Comparison of ENCODE assay signal across 1 cellular context in the genomic region with DNA sequence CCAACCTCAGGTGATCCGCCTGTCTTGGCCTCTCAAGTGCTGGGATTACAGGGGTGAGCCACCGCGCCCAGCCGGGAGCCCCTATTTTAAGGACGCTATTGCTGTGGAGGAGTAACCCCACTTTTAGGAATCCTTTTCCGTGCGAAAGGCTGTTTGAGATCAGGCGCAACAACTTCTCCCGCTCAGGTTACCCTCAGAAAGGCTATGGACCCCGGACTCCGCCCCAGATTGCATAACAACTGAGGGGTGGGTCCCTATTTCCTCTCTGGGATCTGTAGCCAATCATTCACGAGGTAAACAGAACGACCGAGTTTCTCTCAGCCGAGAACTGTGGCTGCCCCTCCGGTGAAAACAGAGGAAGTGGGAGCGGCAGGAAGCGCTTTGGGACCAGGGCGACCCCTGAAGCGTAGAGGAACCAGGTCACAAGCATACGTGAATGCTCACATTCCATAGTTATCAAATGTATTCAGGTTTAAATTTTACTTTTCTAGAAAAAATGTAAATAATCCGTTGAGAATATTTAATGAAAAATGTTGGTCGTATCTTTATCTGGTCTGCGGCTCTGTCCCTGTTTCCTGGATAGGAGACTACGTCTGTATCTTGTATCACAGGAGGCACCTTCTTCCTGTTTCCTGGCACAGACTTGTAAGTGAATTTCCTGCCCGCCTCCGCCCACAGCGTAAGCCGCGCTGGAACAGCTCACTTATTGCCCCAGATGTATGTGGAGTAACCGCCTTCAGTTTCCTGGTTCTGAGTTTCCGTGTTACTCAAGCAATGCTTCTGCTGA.
A peak's percentile ranks its signal among the peaks of the same experiment; 100 is the strongest.
TF ChIP-seq lines count a peak whose summit lies in the region.

No MANE protein-coding gene starts in this region.

TF ChIP-seq in GM12878, 131 proteins besides CTCF, POLR2A, EP300 and RAD21 (continues in another document):
- TF ChIP-seq CEBPB (IDR thresholded peaks at IDR 0.05; ENCODE audit: borderline replicate concordance in 1 of 2, low read depth in 2 of 2, low read length in 2 of 2): peak in 1 of 2 experiments; percentile 98; a peak in 2 of 4 replicates
- TF ChIP-seq TAF1 (IDR thresholded peaks at IDR 0.05; ENCODE audit: borderline replicate concordance, low read depth, low read length): peak; percentile 19; the same call in 1 of the 2 replicates
- peak; percentile 76 for TF ChIP-seq RUNX3 (IDR thresholded peaks at IDR 0.05; ENCODE audit: low read length)
- TF ChIP-seq SPI1 (IDR thresholded peaks at IDR 0.05; ENCODE audit: borderline replicate concordance, insufficient read depth, low read depth, low read length): peak; percentile 89
- TF ChIP-seq WRNIP1 (IDR thresholded peaks at IDR 0.05; ENCODE audit: borderline replicate concordance, low read depth, low read length): no peak
- TF ChIP-seq MEF2A (IDR thresholded peaks at IDR 0.05; ENCODE audit: insufficient read depth, low read depth, low read length): peak; percentile 74; the same call in 1 of the 2 replicates
- TF ChIP-seq IKZF1 (conservative IDR thresholded peaks at IDR 0.05): peak; percentile 93
- peak; percentile 88 for TF ChIP-seq EED (IDR thresholded peaks at IDR 0.05; ENCODE audit: low read depth)
- TF ChIP-seq RELB (IDR thresholded peaks at IDR 0.05; ENCODE audit: low read depth): peak; percentile 86
- TF ChIP-seq ETV6 (conservative IDR thresholded peaks at IDR 0.05 in 1 of 2, IDR thresholded peaks at IDR 0.05 in 1 of 2; ENCODE audit: borderline replicate concordance in 1 of 2, low read depth in 1 of 2): peak in 1 of 2 experiments; percentile 98; a peak in 2 of 4 replicates
- TF ChIP-seq BACH1 (IDR thresholded peaks at IDR 0.05; ENCODE audit: borderline replicate concordance): peak; percentile 21; the same call in 1 of the 2 replicates
- TF ChIP-seq ZNF384 (IDR thresholded peaks at IDR 0.05; ENCODE audit: borderline replicate concordance, low read depth, low read length): peak; percentile 88
- no peak for TF ChIP-seq SP1 (IDR thresholded peaks at IDR 0.05; ENCODE audit: low read depth, low read length)
- TF ChIP-seq, protein P1, sequence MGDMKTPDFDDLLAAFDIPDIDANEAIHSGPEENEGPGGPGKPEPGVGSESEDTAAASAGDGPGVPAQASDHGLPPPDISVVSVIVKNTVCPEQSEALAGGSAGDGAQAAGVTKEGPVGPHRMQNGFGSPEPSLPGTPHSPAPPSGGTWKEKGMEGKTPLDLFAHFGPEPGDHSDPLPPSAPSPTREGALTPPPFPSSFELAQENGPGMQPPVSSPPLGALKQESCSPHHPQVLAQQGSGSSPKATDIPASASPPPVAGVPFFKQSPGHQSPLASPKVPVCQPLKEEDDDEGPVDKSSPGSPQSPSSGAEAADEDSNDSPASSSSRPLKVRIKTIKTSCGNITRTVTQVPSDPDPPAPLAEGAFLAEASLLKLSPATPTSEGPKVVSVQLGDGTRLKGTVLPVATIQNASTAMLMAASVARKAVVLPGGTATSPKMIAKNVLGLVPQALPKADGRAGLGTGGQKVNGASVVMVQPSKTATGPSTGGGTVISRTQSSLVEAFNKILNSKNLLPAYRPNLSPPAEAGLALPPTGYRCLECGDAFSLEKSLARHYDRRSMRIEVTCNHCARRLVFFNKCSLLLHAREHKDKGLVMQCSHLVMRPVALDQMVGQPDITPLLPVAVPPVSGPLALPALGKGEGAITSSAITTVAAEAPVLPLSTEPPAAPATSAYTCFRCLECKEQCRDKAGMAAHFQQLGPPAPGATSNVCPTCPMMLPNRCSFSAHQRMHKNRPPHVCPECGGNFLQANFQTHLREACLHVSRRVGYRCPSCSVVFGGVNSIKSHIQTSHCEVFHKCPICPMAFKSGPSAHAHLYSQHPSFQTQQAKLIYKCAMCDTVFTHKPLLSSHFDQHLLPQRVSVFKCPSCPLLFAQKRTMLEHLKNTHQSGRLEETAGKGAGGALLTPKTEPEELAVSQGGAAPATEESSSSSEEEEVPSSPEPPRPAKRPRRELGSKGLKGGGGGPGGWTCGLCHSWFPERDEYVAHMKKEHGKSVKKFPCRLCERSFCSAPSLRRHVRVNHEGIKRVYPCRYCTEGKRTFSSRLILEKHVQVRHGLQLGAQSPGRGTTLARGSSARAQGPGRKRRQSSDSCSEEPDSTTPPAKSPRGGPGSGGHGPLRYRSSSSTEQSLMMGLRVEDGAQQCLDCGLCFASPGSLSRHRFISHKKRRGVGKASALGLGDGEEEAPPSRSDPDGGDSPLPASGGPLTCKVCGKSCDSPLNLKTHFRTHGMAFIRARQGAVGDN (IDR thresholded peaks at IDR 0.05): no peak
- TF ChIP-seq SREBF1 (IDR thresholded peaks at IDR 0.05; ENCODE audit: low read length): no peak
- no peak for TF ChIP-seq NR2C1 (IDR thresholded peaks at IDR 0.05)
- TF ChIP-seq, protein P2, sequence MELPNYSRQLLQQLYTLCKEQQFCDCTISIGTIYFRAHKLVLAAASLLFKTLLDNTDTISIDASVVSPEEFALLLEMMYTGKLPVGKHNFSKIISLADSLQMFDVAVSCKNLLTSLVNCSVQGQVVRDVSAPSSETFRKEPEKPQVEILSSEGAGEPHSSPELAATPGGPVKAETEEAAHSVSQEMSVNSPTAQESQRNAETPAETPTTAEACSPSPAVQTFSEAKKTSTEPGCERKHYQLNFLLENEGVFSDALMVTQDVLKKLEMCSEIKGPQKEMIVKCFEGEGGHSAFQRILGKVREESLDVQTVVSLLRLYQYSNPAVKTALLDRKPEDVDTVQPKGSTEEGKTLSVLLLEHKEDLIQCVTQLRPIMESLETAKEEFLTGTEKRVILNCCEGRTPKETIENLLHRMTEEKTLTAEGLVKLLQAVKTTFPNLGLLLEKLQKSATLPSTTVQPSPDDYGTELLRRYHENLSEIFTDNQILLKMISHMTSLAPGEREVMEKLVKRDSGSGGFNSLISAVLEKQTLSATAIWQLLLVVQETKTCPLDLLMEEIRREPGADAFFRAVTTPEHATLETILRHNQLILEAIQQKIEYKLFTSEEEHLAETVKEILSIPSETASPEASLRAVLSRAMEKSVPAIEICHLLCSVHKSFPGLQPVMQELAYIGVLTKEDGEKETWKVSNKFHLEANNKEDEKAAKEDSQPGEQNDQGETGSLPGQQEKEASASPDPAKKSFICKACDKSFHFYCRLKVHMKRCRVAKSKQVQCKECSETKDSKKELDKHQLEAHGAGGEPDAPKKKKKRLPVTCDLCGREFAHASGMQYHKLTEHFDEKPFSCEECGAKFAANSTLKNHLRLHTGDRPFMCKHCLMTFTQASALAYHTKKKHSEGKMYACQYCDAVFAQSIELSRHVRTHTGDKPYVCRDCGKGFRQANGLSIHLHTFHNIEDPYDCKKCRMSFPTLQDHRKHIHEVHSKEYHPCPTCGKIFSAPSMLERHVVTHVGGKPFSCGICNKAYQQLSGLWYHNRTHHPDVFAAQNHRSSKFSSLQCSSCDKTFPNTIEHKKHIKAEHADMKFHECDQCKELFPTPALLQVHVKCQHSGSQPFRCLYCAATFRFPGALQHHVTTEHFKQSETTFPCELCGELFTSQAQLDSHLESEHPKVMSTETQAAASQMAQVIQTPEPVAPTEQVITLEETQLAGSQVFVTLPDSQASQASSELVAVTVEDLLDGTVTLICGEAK (IDR thresholded peaks at IDR 0.05; ENCODE audit: borderline replicate concordance): peak; percentile 53
- TF ChIP-seq CHD1 (IDR thresholded peaks at IDR 0.05; ENCODE audit: low read depth, low read length): 0 out of 2 replicates have a peak, but pooled peaks have one; percentile 81
- TF ChIP-seq FOXK2 (IDR thresholded peaks at IDR 0.05): peak; percentile 69
- peak; percentile 62; the same call in 1 of the 2 replicates for TF ChIP-seq NBN (IDR thresholded peaks at IDR 0.05)
- TF ChIP-seq, protein P3, sequence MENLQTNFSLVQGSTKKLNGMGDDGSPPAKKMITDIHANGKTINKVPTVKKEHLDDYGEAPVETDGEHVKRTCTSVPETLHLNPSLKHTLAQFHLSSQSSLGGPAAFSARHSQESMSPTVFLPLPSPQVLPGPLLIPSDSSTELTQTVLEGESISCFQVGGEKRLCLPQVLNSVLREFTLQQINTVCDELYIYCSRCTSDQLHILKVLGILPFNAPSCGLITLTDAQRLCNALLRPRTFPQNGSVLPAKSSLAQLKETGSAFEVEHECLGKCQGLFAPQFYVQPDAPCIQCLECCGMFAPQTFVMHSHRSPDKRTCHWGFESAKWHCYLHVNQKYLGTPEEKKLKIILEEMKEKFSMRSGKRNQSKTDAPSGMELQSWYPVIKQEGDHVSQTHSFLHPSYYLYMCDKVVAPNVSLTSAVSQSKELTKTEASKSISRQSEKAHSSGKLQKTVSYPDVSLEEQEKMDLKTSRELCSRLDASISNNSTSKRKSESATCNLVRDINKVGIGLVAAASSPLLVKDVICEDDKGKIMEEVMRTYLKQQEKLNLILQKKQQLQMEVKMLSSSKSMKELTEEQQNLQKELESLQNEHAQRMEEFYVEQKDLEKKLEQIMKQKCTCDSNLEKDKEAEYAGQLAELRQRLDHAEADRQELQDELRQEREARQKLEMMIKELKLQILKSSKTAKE (IDR thresholded peaks at IDR 0.05; ENCODE audit: low read depth, poor library complexity, severe bottlenecking): no peak
- TF ChIP-seq TCF3 (IDR thresholded peaks at IDR 0.05; ENCODE audit: borderline replicate concordance, insufficient read depth, low read depth, low read length): 0 out of 2 replicates have a peak, but pooled peaks have one; percentile 6
- 0 out of 2 replicates have a peak, but pooled peaks have one; percentile 32 for TF ChIP-seq GATAD2B (conservative IDR thresholded peaks at IDR 0.05; ENCODE audit: low read depth)
- TF ChIP-seq MEF2B (IDR thresholded peaks at IDR 0.05; ENCODE audit: partially characterized antibody, poor library complexity, severe bottlenecking): peak; percentile 29
- peak; percentile 85 for TF ChIP-seq ZNF217 (IDR thresholded peaks at IDR 0.05)
- peak; percentile 39; the same call in 1 of the 2 replicates for TF ChIP-seq CREB1 (IDR thresholded peaks at IDR 0.05; ENCODE audit: low read depth)
- TF ChIP-seq NKRF (conservative IDR thresholded peaks at IDR 0.05): peak; percentile 35; the same call in 1 of the 2 replicates
- TF ChIP-seq KLF5 (IDR thresholded peaks at IDR 0.05; ENCODE audit: partially characterized antibody): no peak
- peak; percentile 61; the same call in 1 of the 3 replicates for TF ChIP-seq POU2F2 (IDR thresholded peaks at IDR 0.05; ENCODE audit: borderline replicate concordance, low read depth, low read length)
- peak; percentile 89 to 92 for TF ChIP-seq IKZF2 (IDR thresholded peaks at IDR 0.05)
- 0 out of 2 replicates have a peak, but pooled peaks have one; percentile 47 for TF ChIP-seq CBFB (IDR thresholded peaks at IDR 0.05; ENCODE audit: low read depth)
- TF ChIP-seq POLR2AphosphoS2 (IDR thresholded peaks at IDR 0.05; ENCODE audit: low read depth, low read length): peak; percentile 59; the same call in 1 of the 2 replicates
- TF ChIP-seq IRF4 (IDR thresholded peaks at IDR 0.05; ENCODE audit: low read depth, low read length): 0 out of 2 replicates have a peak, but pooled peaks have one; percentile 10
- TF ChIP-seq POLR2AphosphoS5 (IDR thresholded peaks at IDR 0.05; ENCODE audit: low read length): peak; percentile 54; the same call in 1 of the 2 replicates
- no peak for TF ChIP-seq ZSCAN29 (IDR thresholded peaks at IDR 0.05)
- peak; percentile 68; the same call in 1 of the 2 replicates for TF ChIP-seq BCL11A (IDR thresholded peaks at IDR 0.05; ENCODE audit: low read depth, low read length)
- 0 out of 2 replicates have a peak, but pooled peaks have one; percentile 17 for TF ChIP-seq STAT1 (conservative IDR thresholded peaks at IDR 0.05)
- peak; percentile 20 for TF ChIP-seq SMAD1 (IDR thresholded peaks at IDR 0.05; ENCODE audit: low read depth, partially characterized antibody)
- TF ChIP-seq EGR1 (IDR thresholded peaks at IDR 0.05; ENCODE audit: borderline replicate concordance in 1 of 2, low read depth in 2 of 2, low read length in 2 of 2): peak in 1 of 2 experiments; percentile 85; a peak in 2 of 3 replicates
- no peak for TF ChIP-seq BCL3 (IDR thresholded peaks at IDR 0.05; ENCODE audit: borderline replicate concordance, insufficient read depth, low read depth, low read length, poor library complexity, severe bottlenecking)
- 0 out of 2 replicates have a peak, but pooled peaks have one; percentile 19 for TF ChIP-seq TBL1XR1 (IDR thresholded peaks at IDR 0.05; ENCODE audit: low read depth, low read length)
- 0 out of 2 replicates have a peak, but pooled peaks have one; percentile 20 for TF ChIP-seq RFX5 (IDR thresholded peaks at IDR 0.05; ENCODE audit: low read depth, low read length)
- no peak for TF ChIP-seq MTA3 (IDR thresholded peaks at IDR 0.05; ENCODE audit: borderline replicate concordance, low read length)
